In genomic region chr9:70490478-70490877, GRCh38 we compare ENCODE assay signal across 27 cellular contexts.
A peak's percentile ranks its signal among the peaks of the same experiment; 100 is the strongest.
DNase-seq lines count a peak whose midpoint lies in the region; ATAC-seq and TF ChIP-seq lines count a peak whose summit lies in the region.
"Had no signal": no experiment of that assay in that cellular context is flagged by ENCODE, and none has a peak within 500 bp of the region (broad histone marks: within the 10 kb centered on the region; RNA-seq: fewer than 3 reads in every experiment).

No MANE protein-coding gene starts in this region.

- WGBS in liver = 79% methylated on average over 5 of the region's 5 CpGs

- no peaks in the 10 kb centered on the region for H3K9me3 ChIP-seq in BLaER1
- H3K9me3 ChIP-seq in liver (ENCODE audit: control insufficient read depth in 4 of 4, low read length in 3 of 4) = no peaks in the 10 kb centered on the region
- H3K9me3 ChIP-seq: gastrocnemius medialis, left lung, thyroid gland had no signal

- peak; percentile 53 to 66 for TF ChIP-seq RAD21 in liver (IDR thresholded peaks at IDR 0.05)

- TF ChIP-seq CTCF in liver (IDR thresholded peaks at IDR 0.05; ENCODE audit: low read depth, low read length, missing input control) = no peak

- no peak overlapping the region for H3K27ac Mint-ChIP-seq in activated T-helper 17 cell treated with anti-CD3 and anti-CD28 coated beads, Interleukin-2, amount 50 U/mL, for 72 hours
- H3K27ac Mint-ChIP-seq: brain; CD14-positive monocyte; HFFc6; immature natural killer cell; nephron; stimulated activated naive CD8-positive, alpha-beta T cell treated with anti-CD3 and anti-CD28 coated beads, Interleukin-15, Interleukin-2, amounts not matched to agents 100 ng/mL and 50 ng/mL, for 24 hours had no signal

- DNase-seq in HCEC 1CT (peak; percentile 38), NCI-H748 (lab: John Stamatoyannopoulos, UW; ENCODE audit: unreplicated experiment) (no peak)
- no peak for DNase-seq in stimulated activated CD4-positive, alpha-beta T cell treated with anti-CD3 and anti-CD28 coated beads, Interleukin-4, amount 100 ng/mL, for 4 hours
- DNase-seq: activated CD4-positive, alpha-beta T cell treated with anti-CD3 and anti-CD28 coated beads, Interleukin-2, amount 50 U/mL, for 4 hours; activated CD8-positive, alpha-beta memory T cell treated with anti-CD3 and anti-CD28 coated beads, Interleukin-2, amount 50 U/mL, for 48 hours; activated effector memory CD4-positive, alpha-beta T cell treated with anti-CD3 and anti-CD28 coated beads, Interleukin-2, amount 50 U/mL, for 16 hours; effector CD8-positive, alpha-beta T cell; gastrocnemius medialis; HFFc6; hippocampal formation; immature natural killer cell; left lung; MV-4-11; NCI-H1694 treated with DMSO at 0.1 percent for 48 hours; NCI-H69; stimulated activated CD4-positive, alpha-beta T cell treated with anti-CD3 and anti-CD28 coated beads, Interleukin-4, amount 100 ng/mL, for 24 hours; thyroid gland had no signal

- H3K4me3 ChIP-seq in BLaER1 (no peak overlapping the region), liver (ENCODE audit: low read depth in 1 of 3, low read length in 3 of 3) (no peak overlapping the region)
- H3K4me3 ChIP-seq: gastrocnemius medialis, left lung, thyroid gland had no signal

- H3K27me3 Mint-ChIP-seq in activated T-helper 17 cell treated with anti-CD3 and anti-CD28 coated beads, Interleukin-2, amount 50 U/mL, for 72 hours = peaks cover 12% of the 10 kb centered on the region
- H3K27me3 Mint-ChIP-seq: stimulated activated naive CD8-positive, alpha-beta T cell treated with anti-CD3 and anti-CD28 coated beads, Interleukin-15, Interleukin-2, amounts not matched to agents 100 ng/mL and 50 ng/mL, for 24 hours had no signal

- H3K36me3 ChIP-seq in BLaER1 (no peaks in the 10 kb centered on the region), liver (ENCODE audit: control insufficient read depth in 4 of 4, insufficient read depth in 3 of 4, low read depth in 1 of 4, low read length in 3 of 4) (no peaks in the 10 kb centered on the region)
- H3K36me3 ChIP-seq: gastrocnemius medialis, left lung, thyroid gland had no signal

- no peaks in the 10 kb centered on the region for H3K9me3 Mint-ChIP-seq in activated T-helper 17 cell treated with anti-CD3 and anti-CD28 coated beads, Interleukin-2, amount 50 U/mL, for 72 hours
- H3K9me3 Mint-ChIP-seq: HFFc6; immature natural killer cell; nephron; stimulated activated naive CD8-positive, alpha-beta T cell treated with anti-CD3 and anti-CD28 coated beads, Interleukin-15, Interleukin-2, amounts not matched to agents 100 ng/mL and 50 ng/mL, for 24 hours had no signal

- no peaks in the 10 kb centered on the region for H4K20me1 ChIP-seq in BLaER1

- 0 out of 2 replicates have a peak overlapping the region, but pooled peaks have one; percentile 88 for H3K4me2 ChIP-seq in BLaER1
- H3K4me2 ChIP-seq: KMS-11 had no signal

- H3K4me3 Mint-ChIP-seq in activated T-helper 17 cell treated with anti-CD3 and anti-CD28 coated beads, Interleukin-2, amount 50 U/mL, for 72 hours = no peak overlapping the region
- H3K4me3 Mint-ChIP-seq: brain; CD14-positive monocyte; HFFc6; immature natural killer cell; nephron; stimulated activated naive CD8-positive, alpha-beta T cell treated with anti-CD3 and anti-CD28 coated beads, Interleukin-15, Interleukin-2, amounts not matched to agents 100 ng/mL and 50 ng/mL, for 24 hours had no signal

- H3K4me1 Mint-ChIP-seq in activated T-helper 17 cell treated with anti-CD3 and anti-CD28 coated beads, Interleukin-2, amount 50 U/mL, for 72 hours = peaks cover 7% of the 10 kb centered on the region

- H3K4me1 ChIP-seq in BLaER1 (peaks cover 47% of the 10 kb centered on the region), liver (ENCODE audit: control insufficient read depth in 4 of 4, insufficient read depth in 4 of 4, low read length in 3 of 4) (no peaks in the 10 kb centered on the region)

- H3K36me3 Mint-ChIP-seq in activated T-helper 17 cell treated with anti-CD3 and anti-CD28 coated beads, Interleukin-2, amount 50 U/mL, for 72 hours (ENCODE audit: low read depth) = no peaks in the 10 kb centered on the region
- H3K36me3 Mint-ChIP-seq: brain, CD14-positive monocyte, immature natural killer cell had no signal

- no peak overlapping the region for H3K27ac ChIP-seq in BLaER1
- H3K27ac ChIP-seq in liver (ENCODE audit: low read depth in 1 of 2, low read length in 2 of 2) = no peak overlapping the region
- H3K27ac ChIP-seq: KMS-11, left lung, thyroid gland had no signal

- ATAC-seq in activated T-helper 17 cell treated with anti-CD3 and anti-CD28 coated beads, Interleukin-2, amount 50 U/mL, for 72 hours (replicated peaks) = peak; percentile 60
- no peak for ATAC-seq in activated CD4-positive, CD25-positive, alpha-beta regulatory T cell treated with anti-CD3 and anti-CD28 coated beads, Interleukin-2, amount 50 U/mL, for 24 hours
- ATAC-seq: esophagus mucosa, gastrocnemius medialis, left lung had no signal

- H3K27me3 ChIP-seq in BLaER1 (no peaks in the 10 kb centered on the region), liver (ENCODE audit: control insufficient read depth in 4 of 4, insufficient read depth in 4 of 4, low read length in 3 of 4) (no peaks in the 10 kb centered on the region)
- H3K27me3 ChIP-seq: gastrocnemius medialis, left lung, thyroid gland had no signal

- H3K9ac ChIP-seq in BLaER1 (no peak overlapping the region), liver (ENCODE audit: low read depth in 1 of 2, low read length in 2 of 2) (no peak overlapping the region)
- H3K9ac ChIP-seq: KMS-11 had no signal

TF ChIP-seq in liver, 16 proteins besides CTCF, POLR2A, EP300 and RAD21:
- TF ChIP-seq TAF1 (conservative IDR thresholded peaks at IDR 0.05) (no peak), JUND (IDR thresholded peaks at IDR 0.05) (no peak), SP1 (IDR thresholded peaks at IDR 0.05) (no peak), GABPA (IDR thresholded peaks at IDR 0.05 in 1 of 2, conservative IDR thresholded peaks at IDR 0.05 in 1 of 2) (no peak), RXRA (IDR thresholded peaks at IDR 0.05) (no peak), HNF4G (IDR thresholded peaks at IDR 0.05) (no peak), NR2F2 (IDR thresholded peaks at IDR 0.05) (no peak), EGR1 (IDR thresholded peaks at IDR 0.05; ENCODE audit: low read depth in 2 of 2) (no peak), YY1 (IDR thresholded peaks at IDR 0.05) (no peak), HNF4A (conservative IDR thresholded peaks at IDR 0.05) (no peak), FOXA1 (IDR thresholded peaks at IDR 0.05) (no peak), REST (IDR thresholded peaks at IDR 0.05) (no peak), FOXA2 (IDR thresholded peaks at IDR 0.05) (no peak), ATF3 (IDR thresholded peaks at IDR 0.05) (no peak)
- TF ChIP-seq, protein P1, sequence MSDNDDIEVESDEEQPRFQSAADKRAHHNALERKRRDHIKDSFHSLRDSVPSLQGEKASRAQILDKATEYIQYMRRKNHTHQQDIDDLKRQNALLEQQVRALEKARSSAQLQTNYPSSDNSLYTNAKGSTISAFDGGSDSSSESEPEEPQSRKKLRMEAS (IDR thresholded peaks at IDR 0.05) = no peak
- TF ChIP-seq, protein P2, sequence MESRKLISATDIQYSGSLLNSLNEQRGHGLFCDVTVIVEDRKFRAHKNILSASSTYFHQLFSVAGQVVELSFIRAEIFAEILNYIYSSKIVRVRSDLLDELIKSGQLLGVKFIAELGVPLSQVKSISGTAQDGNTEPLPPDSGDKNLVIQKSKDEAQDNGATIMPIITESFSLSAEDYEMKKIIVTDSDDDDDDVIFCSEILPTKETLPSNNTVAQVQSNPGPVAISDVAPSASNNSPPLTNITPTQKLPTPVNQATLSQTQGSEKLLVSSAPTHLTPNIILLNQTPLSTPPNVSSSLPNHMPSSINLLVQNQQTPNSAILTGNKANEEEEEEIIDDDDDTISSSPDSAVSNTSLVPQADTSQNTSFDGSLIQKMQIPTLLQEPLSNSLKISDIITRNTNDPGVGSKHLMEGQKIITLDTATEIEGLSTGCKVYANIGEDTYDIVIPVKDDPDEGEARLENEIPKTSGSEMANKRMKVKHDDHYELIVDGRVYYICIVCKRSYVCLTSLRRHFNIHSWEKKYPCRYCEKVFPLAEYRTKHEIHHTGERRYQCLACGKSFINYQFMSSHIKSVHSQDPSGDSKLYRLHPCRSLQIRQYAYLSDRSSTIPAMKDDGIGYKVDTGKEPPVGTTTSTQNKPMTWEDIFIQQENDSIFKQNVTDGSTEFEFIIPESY (IDR thresholded peaks at IDR 0.05) = no peak
